9 cellular contexts compared by ENCODE assay signal in the genomic region with DNA sequence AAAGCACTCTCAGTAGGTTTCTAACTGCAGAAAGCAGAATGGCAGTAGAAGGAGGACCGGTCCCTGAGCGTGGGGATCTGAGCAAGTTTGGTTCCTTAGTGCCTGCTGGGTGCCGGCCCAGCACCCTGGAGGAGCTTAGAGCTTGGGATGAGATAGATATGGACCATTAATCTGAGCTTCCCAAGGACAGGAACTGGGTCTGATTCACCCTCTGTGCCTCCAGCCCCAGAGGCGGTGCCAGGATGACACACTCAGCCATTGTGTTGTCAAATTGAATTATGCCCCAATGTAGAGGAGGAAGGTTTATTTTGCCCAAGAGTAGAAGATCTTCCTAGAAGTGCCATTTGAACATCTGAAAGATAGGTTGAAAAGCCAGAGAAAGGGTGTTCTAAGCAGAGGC. TPM values are rescaled to one million over a fixed set of nuclear protein-coding genes. Genes with fewer than 3 reads are reported as not detected.
DNase-seq lines count a peak whose midpoint lies in the region; ATAC-seq and TF ChIP-seq lines count a peak whose summit lies in the region.
"Had no signal": no experiment of that assay in that cellular context is flagged by ENCODE, and none has a peak within 500 bp of the region (broad histone marks: within the 10 kb centered on the region; RNA-seq: fewer than 3 reads in every experiment).

No MANE protein-coding gene starts in this region.

- CTCF ChIA-PET in MCF 10A (lab: Yijun Ruan, JAX), result interaction anchor here (0.5 to 1.2 kb wide), 4 partner anchors 17 to 547 kb away, joined by 3 to 4 read pairs (median 3); no protein-coding TSS in a partner anchor

- WGBS in lower leg skin, 2 donors, result 46 to 68% methylated on average over 4 of the region's 4 CpGs

- H3K4me2 ChIP-seq in GM23338, result no peak overlapping the region
- H3K4me2 ChIP-seq: smooth muscle cell had no signal

- TF ChIP-seq CTCF in MCF 10A (IDR thresholded peaks at IDR 0.05; ENCODE audit: unreplicated experiment), result no peak
- no peak for TF ChIP-seq CTCF in GM23338 (conservative IDR thresholded peaks at IDR 0.05; ENCODE audit: low read depth in 2 of 2)
- TF ChIP-seq CTCF in lower leg skin (IDR thresholded peaks at IDR 0.05), result no peak

- H3K79me2 ChIP-seq in GM23338 (replicated peaks; ENCODE audit: insufficient read depth), result peaks cover 95% of the 10 kb centered on the region

- ATAC-seq in GM23338 (no peak), GM18519 (IDR thresholded peaks at IDR 0.05; ENCODE audit: low FRiP score, unreplicated experiment) (no peak), GM21367 (IDR thresholded peaks at IDR 0.05; ENCODE audit: unreplicated experiment) (no peak)

- peaks cover 30% of the 10 kb centered on the region for H4K20me1 ChIP-seq in GM23338 (replicated peaks; ENCODE audit: insufficient read depth)

- H3K9me3 Mint-ChIP-seq in MCF 10A (ENCODE audit: unreplicated experiment), result no peaks in the 10 kb centered on the region
- H3K9me3 Mint-ChIP-seq in GM23338, result no peaks in the 10 kb centered on the region

- H3K4me3 Mint-ChIP-seq in MCF 10A (ENCODE audit: unreplicated experiment), result no peak overlapping the region
- H3K4me3 Mint-ChIP-seq in GM23338, result no peak overlapping the region

- no peak overlapping the region for H2AFZ ChIP-seq in GM23338

- POLR2A ChIA-PET in MCF 10A (lab: Yijun Ruan, JAX), result interaction anchor here (0.7 to 2.1 kb wide), 7 partner anchors 12 to 374 kb away, joined by 3 to 13 read pairs (median 4); a partner anchor contains a TSS

- H3K27me3 Mint-ChIP-seq in MCF 10A (ENCODE audit: insufficient read depth, unreplicated experiment), result no peaks in the 10 kb centered on the region
- H3K27me3 Mint-ChIP-seq in GM23338 (ENCODE audit: insufficient read depth, low read depth, poor library complexity), result peaks cover 10% of the 10 kb centered on the region

- no peak overlapping the region for H3K27ac ChIP-seq in GM23338 (ENCODE audit: low read depth)

- no peaks in the 10 kb centered on the region for H3K27me3 ChIP-seq in GM23338 (ENCODE audit: insufficient read depth)

- DNase-seq in AG08395 (ENCODE audit: low spot score) (peak; percentile 90), HT1080 (ENCODE audit: low read depth) (peak; percentile 88), MCF 10A (ENCODE audit: unreplicated experiment) (peak; percentile 83), lung microvascular endothelial cell (ENCODE audit: low read depth in 2 of 2) (peak; percentile 73 to 88), GM23338 (ENCODE audit: low spot score) (no peak), lower leg skin (ENCODE audit: low spot score in 2 of 2) (no peak)

- H3F3A ChIP-seq in GM23338 (replicated peaks; ENCODE audit: low read depth), result 0 out of 2 replicates have a peak, but pooled peaks cover 6% of the 10 kb centered on the region

- H3K9me2 ChIP-seq in GM23338 (ENCODE audit: insufficient read depth), result no peaks in the 10 kb centered on the region

- no TSS peak for BruUV-seq in MCF 10A (replicated peaks; lab: Mats Ljungman, UMichigan)

- intact Hi-C loops in MCF 10A (cut with micrococcal nuclease), result no loop called here
- intact Hi-C loops in lower leg skin (cut with DNase I; ENCODE audit: low total_unique reads), result no loop called here

- no peak overlapping the region for H3K4me3 ChIP-seq in GM23338
- no peak overlapping the region for H3K4me3 ChIP-seq in lower leg skin (ENCODE audit: low read depth, poor library complexity, severe bottlenecking)
- H3K4me3 ChIP-seq: smooth muscle cell had no signal

- no peak for TF ChIP-seq POLR2A in lower leg skin (IDR thresholded peaks at IDR 0.05)

- H3K4me1 ChIP-seq in GM23338 (ENCODE audit: insufficient read depth), result peaks cover 13% of the 10 kb centered on the region

- H3K36me3 Mint-ChIP-seq in MCF 10A (ENCODE audit: insufficient read depth, unreplicated experiment) (peaks cover 39% of the 10 kb centered on the region), GM23338 (ENCODE audit: low read depth) (peaks cover 29% of the 10 kb centered on the region)

- H3K27ac Mint-ChIP-seq in MCF 10A (ENCODE audit: low read depth, unreplicated experiment), result peak overlapping the region; percentile 66
- H3K27ac Mint-ChIP-seq in GM23338, result no peak overlapping the region

- no peaks in the 10 kb centered on the region for H3K36me3 ChIP-seq in GM23338 (ENCODE audit: insufficient read depth)

- H3K4me1 Mint-ChIP-seq in MCF 10A (ENCODE audit: insufficient read depth, unreplicated experiment) (peaks cover 37% of the 10 kb centered on the region), GM23338 (peaks cover 35% of the 10 kb centered on the region)

TF ChIP-seq in GM23338, 12 proteins besides CTCF, POLR2A, EP300 and RAD21 (continues in another document):
- no peak for TF ChIP-seq POLR2AphosphoS5 (IDR thresholded peaks at IDR 0.05; ENCODE audit: low read depth)
- no peak for TF ChIP-seq EZH2phosphoT487 (IDR thresholded peaks at IDR 0.05; ENCODE audit: unreplicated experiment)
- TF ChIP-seq CREB1 (CRISPR knock-in tag; IDR thresholded peaks at IDR 0.05; ENCODE audit: low read depth), result no peak
- TF ChIP-seq, protein P1, sequence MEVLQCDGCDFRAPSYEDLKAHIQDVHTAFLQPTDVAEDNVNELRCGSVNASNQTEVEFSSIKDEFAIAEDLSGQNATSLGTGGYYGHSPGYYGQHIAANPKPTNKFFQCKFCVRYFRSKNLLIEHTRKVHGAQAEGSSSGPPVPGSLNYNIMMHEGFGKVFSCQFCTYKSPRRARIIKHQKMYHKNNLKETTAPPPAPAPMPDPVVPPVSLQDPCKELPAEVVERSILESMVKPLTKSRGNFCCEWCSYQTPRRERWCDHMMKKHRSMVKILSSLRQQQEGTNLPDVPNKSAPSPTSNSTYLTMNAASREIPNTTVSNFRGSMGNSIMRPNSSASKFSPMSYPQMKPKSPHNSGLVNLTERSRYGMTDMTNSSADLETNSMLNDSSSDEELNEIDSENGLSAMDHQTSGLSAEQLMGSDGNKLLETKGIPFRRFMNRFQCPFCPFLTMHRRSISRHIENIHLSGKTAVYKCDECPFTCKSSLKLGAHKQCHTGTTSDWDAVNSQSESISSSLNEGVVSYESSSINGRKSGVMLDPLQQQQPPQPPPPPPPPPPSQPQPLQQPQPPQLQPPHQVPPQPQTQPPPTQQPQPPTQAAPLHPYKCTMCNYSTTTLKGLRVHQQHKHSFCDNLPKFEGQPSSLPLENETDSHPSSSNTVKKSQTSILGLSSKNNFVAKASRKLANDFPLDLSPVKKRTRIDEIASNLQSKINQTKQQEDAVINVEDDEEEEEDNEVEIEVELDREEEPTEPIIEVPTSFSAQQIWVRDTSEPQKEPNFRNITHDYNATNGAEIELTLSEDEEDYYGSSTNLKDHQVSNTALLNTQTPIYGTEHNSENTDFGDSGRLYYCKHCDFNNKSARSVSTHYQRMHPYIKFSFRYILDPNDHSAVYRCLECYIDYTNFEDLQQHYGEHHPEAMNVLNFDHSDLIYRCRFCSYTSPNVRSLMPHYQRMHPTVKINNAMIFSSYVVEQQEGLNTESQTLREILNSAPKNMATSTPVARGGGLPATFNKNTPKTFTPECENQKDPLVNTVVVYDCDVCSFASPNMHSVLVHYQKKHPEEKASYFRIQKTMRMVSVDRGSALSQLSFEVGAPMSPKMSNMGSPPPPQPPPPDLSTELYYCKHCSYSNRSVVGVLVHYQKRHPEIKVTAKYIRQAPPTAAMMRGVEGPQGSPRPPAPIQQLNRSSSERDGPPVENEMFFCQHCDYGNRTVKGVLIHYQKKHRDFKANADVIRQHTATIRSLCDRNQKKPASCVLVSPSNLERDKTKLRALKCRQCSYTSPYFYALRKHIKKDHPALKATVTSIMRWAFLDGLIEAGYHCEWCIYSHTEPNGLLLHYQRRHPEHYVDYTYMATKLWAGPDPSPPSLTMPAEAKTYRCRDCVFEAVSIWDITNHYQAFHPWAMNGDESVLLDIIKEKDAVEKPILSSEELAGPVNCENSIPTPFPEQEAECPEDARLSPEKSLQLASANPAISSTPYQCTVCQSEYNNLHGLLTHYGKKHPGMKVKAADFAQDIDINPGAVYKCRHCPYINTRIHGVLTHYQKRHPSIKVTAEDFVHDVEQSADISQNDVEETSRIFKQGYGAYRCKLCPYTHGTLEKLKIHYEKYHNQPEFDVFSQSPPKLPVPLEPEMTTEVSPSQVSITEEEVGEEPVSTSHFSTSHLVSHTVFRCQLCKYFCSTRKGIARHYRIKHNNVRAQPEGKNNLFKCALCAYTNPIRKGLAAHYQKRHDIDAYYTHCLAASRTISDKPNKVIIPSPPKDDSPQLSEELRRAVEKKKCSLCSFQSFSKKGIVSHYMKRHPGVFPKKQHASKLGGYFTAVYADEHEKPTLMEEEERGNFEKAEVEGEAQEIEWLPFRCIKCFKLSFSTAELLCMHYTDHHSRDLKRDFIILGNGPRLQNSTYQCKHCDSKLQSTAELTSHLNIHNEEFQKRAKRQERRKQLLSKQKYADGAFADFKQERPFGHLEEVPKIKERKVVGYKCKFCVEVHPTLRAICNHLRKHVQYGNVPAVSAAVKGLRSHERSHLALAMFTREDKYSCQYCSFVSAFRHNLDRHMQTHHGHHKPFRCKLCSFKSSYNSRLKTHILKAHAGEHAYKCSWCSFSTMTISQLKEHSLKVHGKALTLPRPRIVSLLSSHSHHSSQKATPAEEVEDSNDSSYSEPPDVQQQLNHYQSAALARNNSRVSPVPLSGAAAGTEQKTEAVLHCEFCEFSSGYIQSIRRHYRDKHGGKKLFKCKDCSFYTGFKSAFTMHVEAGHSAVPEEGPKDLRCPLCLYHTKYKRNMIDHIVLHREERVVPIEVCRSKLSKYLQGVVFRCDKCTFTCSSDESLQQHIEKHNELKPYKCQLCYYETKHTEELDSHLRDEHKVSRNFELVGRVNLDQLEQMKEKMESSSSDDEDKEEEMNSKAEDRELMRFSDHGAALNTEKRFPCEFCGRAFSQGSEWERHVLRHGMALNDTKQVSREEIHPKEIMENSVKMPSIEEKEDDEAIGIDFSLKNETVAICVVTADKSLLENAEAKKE (CRISPR knock-in tag; IDR thresholded peaks at IDR 0.05), result no peak

RNA-seq across cellular contexts. Expression of a gene that starts 4.3 kb away (rescaled TPM):
- 55.7 and 58.7 TPM in 2 replicates for total RNA-seq in HT1080 (2014; rRNA removed; shearing (Covaris generic))
- 38.4 and 40.3 TPM in 2 replicates for polyA plus RNA-seq in HT1080 (2015; cell fraction: cytosol; rRNA removed)
- 42.5 and 44.0 TPM in 2 replicates for polyA plus RNA-seq in HT1080 (2015; cell fraction: nucleus; rRNA removed)
- total RNA-seq in MCF 10A (2022) (42.9 and 53.4 TPM in 2 replicates), lung microvascular endothelial cell (34.9 and 53.6 TPM in 2 replicates), lower leg skin (10 to 100 TPM; 19.9 to 39.9 (median 31.2) TPM)
- total RNA-seq in GM23338 (2014; rRNA removed; shearing (Covaris generic)), result 51.3 and 61.5 TPM in 2 replicates
- polyA plus RNA-seq in GM23338 (2016; fragmentation: Nextera tagmentation; extraction: Ambion mirVana), result 5.7 and 7.0 TPM in 2 replicates

RNA-seq across cellular contexts. Expression of a gene that starts 19.7 kb away (rescaled TPM):
- total RNA-seq in HT1080 (2014; rRNA removed; shearing (Covaris generic)), result 189 and 198 TPM in 2 replicates
- 116 and 127 TPM in 2 replicates for polyA plus RNA-seq in HT1080 (2015; cell fraction: cytosol; rRNA removed)
- 256 and 270 TPM in 2 replicates for polyA plus RNA-seq in HT1080 (2015; cell fraction: nucleus; rRNA removed)
- total RNA-seq in MCF 10A (2022), result 84.7 and 117 TPM in 2 replicates
- 58.2 and 73.0 TPM in 2 replicates for total RNA-seq in lung microvascular endothelial cell
- total RNA-seq in GM23338 (2014; rRNA removed; shearing (Covaris generic)), result 133 and 141 TPM in 2 replicates
- 54.2 and 54.7 TPM in 2 replicates for polyA plus RNA-seq in GM23338 (2016; fragmentation: Nextera tagmentation; extraction: Ambion mirVana)
- total RNA-seq in lower leg skin, result 100 to 1,000 TPM; 119 to 150 (median 121) TPM

Comparison
In these comparisons a context has a peak if more than half of its experiments do, and no peak if none do; other contexts are left out.
1. DNase-seq: peak in AG08395 (single experiment), HT1080 (single experiment), MCF 10A (single experiment) and lung microvascular endothelial cell (2 of 2); none in GM23338 (single experiment) and lower leg skin (0 of 2).